ENCODE assay signal across 3 cellular contexts in genomic region chr15:30500511-30500910, GRCh38. TPM values are rescaled to one million over a fixed set of nuclear protein-coding genes. Genes with fewer than 3 reads are reported as not detected.
"Had no signal": no experiment of that assay in that cellular context is flagged by ENCODE, and none has a peak within 500 bp of the region (broad histone marks: within the 10 kb centered on the region; RNA-seq: fewer than 3 reads in every experiment).

No MANE protein-coding gene starts in this region.

RNA-seq across cellular contexts. Expression of gene GOLGA8Q, which starts 51.3 kb away (rescaled TPM):
- total RNA-seq: activated CD8-positive, alpha-beta memory T cell treated with anti-CD3 and anti-CD28 coated beads for 36 hours; activated CD8-positive, alpha-beta T cell treated with anti-CD3 and anti-CD28 coated beads for 36 hours; WTC11 had no signal
